12 cellular contexts compared by ENCODE assay signal in the genomic region with DNA sequence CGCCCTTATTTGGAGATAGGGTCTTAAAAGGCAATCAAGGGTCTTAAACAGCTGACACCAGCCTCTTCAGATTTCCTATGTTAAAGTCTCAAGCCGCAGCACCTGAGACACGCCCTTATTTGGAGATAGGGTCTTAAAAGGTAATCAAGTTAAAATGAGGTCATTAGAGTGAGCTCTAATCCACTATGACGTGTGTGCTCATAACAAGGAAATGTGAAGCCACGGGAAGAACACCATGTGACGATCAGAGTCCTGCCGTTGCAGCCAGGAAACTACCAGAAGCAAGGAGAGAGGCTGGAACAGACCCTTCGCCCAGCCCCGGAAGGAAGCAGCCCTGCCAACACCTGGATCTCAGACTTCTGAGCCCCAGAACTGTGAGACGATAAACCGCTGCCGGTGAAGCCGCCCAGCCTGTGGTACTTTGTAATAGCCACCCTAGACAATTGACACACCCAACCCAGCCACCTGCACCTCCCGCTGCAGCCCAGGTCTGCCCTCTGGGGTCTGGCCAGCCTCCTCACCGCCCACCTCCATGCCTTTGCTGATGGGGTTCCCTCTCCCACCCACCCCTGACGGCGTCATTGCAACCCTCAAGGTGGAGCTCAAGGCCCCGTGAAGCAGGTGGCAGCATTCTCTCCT.
DNase-seq lines count a peak whose midpoint lies in the region; FAIRE-seq and TF ChIP-seq lines count a peak whose summit lies in the region.
"Had no signal": no experiment of that assay in that cellular context is flagged by ENCODE, and none has a peak within 500 bp of the region (broad histone marks: within the 10 kb centered on the region; RNA-seq: fewer than 3 reads in every experiment).

No MANE protein-coding gene starts in this region.

- H3K36me3 ChIP-seq in KOPT-K1 (ENCODE audit: insufficient read depth, low read length): no peaks in the 10 kb centered on the region
- no peaks in the 10 kb centered on the region for H3K36me3 ChIP-seq in kidney (ENCODE audit: control insufficient read depth in 1 of 2, insufficient read depth in 2 of 2, low read length in 2 of 2)

- H3K36me3 Mint-ChIP-seq in activated CD4-positive, alpha-beta memory T cell treated with anti-CD3 and anti-CD28 coated beads for 36 hours: no peaks in the 10 kb centered on the region
- H3K36me3 Mint-ChIP-seq: stimulated activated effector memory CD8-positive, alpha-beta T cell treated with anti-CD3 and anti-CD28 coated beads, Interleukin-12 subunit alpha, Interleukin-12 subunit beta, amount 100 ng/mL, for 72 hours had no signal

- peak overlapping the region; percentile 64 for H3K27ac ChIP-seq in KOPT-K1 (ENCODE audit: low read depth, low read length, poor library complexity, severe bottlenecking)
- H3K27ac ChIP-seq in kidney (ENCODE audit: low read depth in 2 of 2, low read length in 2 of 2): no peak overlapping the region

- no peak for FAIRE-seq in kidney (lab: Jason Lieb, UNC)
- FAIRE-seq: TTC549 had no signal

- no peaks in the 10 kb centered on the region for H3K9me3 Mint-ChIP-seq in activated CD4-positive, alpha-beta memory T cell treated with anti-CD3 and anti-CD28 coated beads for 36 hours
- H3K9me3 Mint-ChIP-seq: nephron; stimulated activated effector memory CD8-positive, alpha-beta T cell treated with anti-CD3 and anti-CD28 coated beads, Interleukin-12 subunit alpha, Interleukin-12 subunit beta, amount 100 ng/mL, for 72 hours had no signal

- H3K27me3 Mint-ChIP-seq in activated CD4-positive, alpha-beta memory T cell treated with anti-CD3 and anti-CD28 coated beads for 36 hours: no peaks in the 10 kb centered on the region

- no peaks in the 10 kb centered on the region for H3K9me3 ChIP-seq in KOPT-K1 (ENCODE audit: insufficient read depth, low read length, poor library complexity, severe bottlenecking)
- H3K9me3 ChIP-seq in kidney (ENCODE audit: control insufficient read depth in 1 of 2, low read length in 2 of 2): no peaks in the 10 kb centered on the region

- no peak overlapping the region for H3K4me3 Mint-ChIP-seq in activated CD4-positive, alpha-beta memory T cell treated with anti-CD3 and anti-CD28 coated beads for 36 hours
- H3K4me3 Mint-ChIP-seq: nephron; stimulated activated effector memory CD8-positive, alpha-beta T cell treated with anti-CD3 and anti-CD28 coated beads, Interleukin-12 subunit alpha, Interleukin-12 subunit beta, amount 100 ng/mL, for 72 hours had no signal

- intact Hi-C loops in activated CD4-positive, alpha-beta memory T cell treated with anti-CD3 and anti-CD28 coated beads for 36 hours (cut with micrococcal nuclease): no loop called here
- intact Hi-C loops in kidney (cut with DNase I) (no loop called here), head of caudate nucleus (cut with DNase I) (no loop called here)

- H3K4me3 ChIP-seq in kidney (ENCODE audit: low read length in 2 of 2): no peak overlapping the region

- no peak overlapping the region for H3K9ac ChIP-seq in kidney (ENCODE audit: low read length in 2 of 2)

- peak; percentile 74 for DNase-seq in DMS79 (lab: John Stamatoyannopoulos, UW)
- peak; percentile 50 for DNase-seq in activated CD4-positive, alpha-beta memory T cell treated with anti-CD3 and anti-CD28 coated beads for 36 hours
- peak; percentile 70 for DNase-seq in kidney
- DNase-seq in head of caudate nucleus: no peak
- DNase-seq in ureter (ENCODE audit: low spot score): no peak
- no peak for DNase-seq in AG08396 (ENCODE audit: low spot score)
- DNase-seq: EL, GOT3 had no signal

- CTCF ChIA-PET in activated CD4-positive, alpha-beta memory T cell treated with anti-CD3 and anti-CD28 coated beads for 36 hours (lab: Charles Lee): no interaction called here

- H3K4me1 ChIP-seq in kidney (ENCODE audit: control insufficient read depth in 1 of 2, insufficient read depth in 1 of 2, low read depth in 1 of 2, low read length in 2 of 2): no peaks in the 10 kb centered on the region

- no peak for TF ChIP-seq CTCF in kidney (IDR thresholded peaks at IDR 0.05; ENCODE audit: borderline replicate concordance, extremely low read depth, insufficient read depth)

- H3K4me1 Mint-ChIP-seq in activated CD4-positive, alpha-beta memory T cell treated with anti-CD3 and anti-CD28 coated beads for 36 hours (ENCODE audit: low read depth): peaks cover 13% of the 10 kb centered on the region
- H3K4me1 Mint-ChIP-seq: nephron had no signal

- no peak overlapping the region for H3K27ac Mint-ChIP-seq in activated CD4-positive, alpha-beta memory T cell treated with anti-CD3 and anti-CD28 coated beads for 36 hours
- H3K27ac Mint-ChIP-seq: nephron; stimulated activated effector memory CD8-positive, alpha-beta T cell treated with anti-CD3 and anti-CD28 coated beads, Interleukin-12 subunit alpha, Interleukin-12 subunit beta, amount 100 ng/mL, for 72 hours had no signal

- POLR2A ChIA-PET in activated CD4-positive, alpha-beta memory T cell treated with anti-CD3 and anti-CD28 coated beads for 36 hours (lab: Charles Lee): no interaction called here

Comparison
In these comparisons a context has a peak if more than half of its experiments do, and no peak if none do; other contexts are left out.
1. DNase-seq: peak in DMS79 (single experiment), activated CD4-positive, alpha-beta memory T cell treated with anti-CD3 and anti-CD28 coated beads for 36 hours (single experiment) and kidney (single experiment); none in head of caudate nucleus (0 of 42), ureter (single experiment) and AG08396 (single experiment).